In the genomic region with DNA sequence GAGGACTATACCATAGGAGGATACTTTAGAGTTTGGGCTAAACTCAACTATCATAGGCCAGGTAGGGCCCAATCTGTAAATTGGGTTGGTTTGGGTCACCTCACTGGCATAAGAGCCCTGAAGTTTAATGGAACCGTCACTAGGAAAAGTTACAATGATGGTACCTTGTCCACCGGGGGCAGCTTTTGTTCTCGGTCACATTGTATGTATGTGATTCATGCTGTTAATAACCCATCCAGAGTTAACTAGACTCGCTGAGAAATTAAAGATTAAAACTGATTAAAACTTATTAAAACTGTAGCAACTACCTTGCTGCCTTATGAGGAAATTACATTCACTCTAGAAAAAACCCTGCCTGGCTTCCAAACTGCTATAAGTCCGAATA, we compare ENCODE assay signal across 2 cellular contexts.
TF ChIP-seq lines count a peak whose summit lies in the region.

No MANE protein-coding gene starts in this region.

TF ChIP-seq in SK-N-SH, 30 proteins besides CTCF, POLR2A, EP300 and RAD21 (continued from another document):
- no peak for TF ChIP-seq CHD2 (IDR thresholded peaks at IDR 0.05; ENCODE audit: low read length, partially characterized antibody)
- TF ChIP-seq FOSL2 (IDR thresholded peaks at IDR 0.05; ENCODE audit: borderline replicate concordance, low read depth), result no peak
- no peak for TF ChIP-seq TEAD4 (IDR thresholded peaks at IDR 0.05; ENCODE audit: borderline replicate concordance, insufficient read depth)
- TF ChIP-seq, protein P1, sequence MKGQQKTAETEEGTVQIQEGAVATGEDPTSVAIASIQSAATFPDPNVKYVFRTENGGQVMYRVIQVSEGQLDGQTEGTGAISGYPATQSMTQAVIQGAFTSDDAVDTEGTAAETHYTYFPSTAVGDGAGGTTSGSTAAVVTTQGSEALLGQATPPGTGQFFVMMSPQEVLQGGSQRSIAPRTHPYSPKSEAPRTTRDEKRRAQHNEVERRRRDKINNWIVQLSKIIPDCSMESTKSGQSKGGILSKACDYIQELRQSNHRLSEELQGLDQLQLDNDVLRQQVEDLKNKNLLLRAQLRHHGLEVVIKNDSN (IDR thresholded peaks at IDR 0.05; ENCODE audit: borderline replicate concordance, low read depth), result no peak
- TF ChIP-seq GABPA (IDR thresholded peaks at IDR 0.05; ENCODE audit: low read depth), result no peak
- no peak for TF ChIP-seq GATA2 (CRISPR knock-in tag; IDR thresholded peaks at IDR 0.05)
- no peak for TF ChIP-seq NFIC (IDR thresholded peaks at IDR 0.05; ENCODE audit: borderline replicate concordance)
- TF ChIP-seq EZH2phosphoT487 (IDR thresholded peaks at IDR 0.05; ENCODE audit: borderline replicate concordance, low read depth), result no peak
- no peak for TF ChIP-seq REST (IDR thresholded peaks at IDR 0.05; ENCODE audit: low read depth, low read length)
- no peak for TF ChIP-seq JUND (IDR thresholded peaks at IDR 0.05)
- no peak for TF ChIP-seq RFX5 (IDR thresholded peaks at IDR 0.05; ENCODE audit: low read length)
- TF ChIP-seq, protein P2, sequence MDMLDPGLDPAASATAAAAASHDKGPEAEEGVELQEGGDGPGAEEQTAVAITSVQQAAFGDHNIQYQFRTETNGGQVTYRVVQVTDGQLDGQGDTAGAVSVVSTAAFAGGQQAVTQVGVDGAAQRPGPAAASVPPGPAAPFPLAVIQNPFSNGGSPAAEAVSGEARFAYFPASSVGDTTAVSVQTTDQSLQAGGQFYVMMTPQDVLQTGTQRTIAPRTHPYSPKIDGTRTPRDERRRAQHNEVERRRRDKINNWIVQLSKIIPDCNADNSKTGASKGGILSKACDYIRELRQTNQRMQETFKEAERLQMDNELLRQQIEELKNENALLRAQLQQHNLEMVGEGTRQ (IDR thresholded peaks at IDR 0.05; ENCODE audit: borderline replicate concordance, low read depth, low read length), result no peak
- no peak for TF ChIP-seq MEF2A (IDR thresholded peaks at IDR 0.05; ENCODE audit: borderline replicate concordance, low read depth)
- no peak for TF ChIP-seq ZBTB33 (IDR thresholded peaks at IDR 0.05; ENCODE audit: borderline replicate concordance, low read depth)
- TF ChIP-seq TCF12 (IDR thresholded peaks at IDR 0.05), result no peak
- TF ChIP-seq MXI1 (IDR thresholded peaks at IDR 0.05; ENCODE audit: low read depth, low read length), result no peak
- TF ChIP-seq FOXM1 (IDR thresholded peaks at IDR 0.05; ENCODE audit: low read depth), result no peak
- TF ChIP-seq SMC3 (IDR thresholded peaks at IDR 0.05; ENCODE audit: low read depth, low read length), result no peak
- no peak for TF ChIP-seq YY1 (IDR thresholded peaks at IDR 0.05; ENCODE audit: low read depth)

TF ChIP-seq in SK-N-SH treated with all-trans-retinoic acid at 6 μM for 48 hours, 23 proteins besides CTCF, POLR2A, EP300 and RAD21:
- TF ChIP-seq ARNTL (CRISPR knock-in tag; IDR thresholded peaks at IDR 0.05; ENCODE audit: borderline replicate concordance, low read depth) (no peak), CREB5 (CRISPR knock-in tag; IDR thresholded peaks at IDR 0.05; ENCODE audit: low read depth) (no peak), ZC3H10 (CRISPR knock-in tag; IDR thresholded peaks at IDR 0.05) (no peak), PPARA (CRISPR knock-in tag; IDR thresholded peaks at IDR 0.05; ENCODE audit: borderline replicate concordance) (no peak), TOX (CRISPR knock-in tag; IDR thresholded peaks at IDR 0.05; ENCODE audit: borderline replicate concordance) (no peak), RARB (CRISPR knock-in tag; IDR thresholded peaks at IDR 0.05) (no peak)
TF ChIP-seq in SK-N-SH treated with all-trans-retinoic acid at 6 μM for 48 hours: peak in this region for 0.
